In genomic region chr4:8605289-8605688, GRCh38 we compare ENCODE assay signal across 1 cellular context.
TF ChIP-seq lines count a peak whose summit lies in the region.

No MANE protein-coding gene starts in this region.

TF ChIP-seq in IMR-90, 13 proteins besides CTCF, POLR2A, EP300 and RAD21 (continued from another document):
- TF ChIP-seq MAFK (IDR thresholded peaks at IDR 0.05; ENCODE audit: low read depth, low read length) (no peak), MXI1 (IDR thresholded peaks at IDR 0.05; ENCODE audit: borderline replicate concordance, low read depth, low read length) (no peak), FOS (IDR thresholded peaks at IDR 0.05; ENCODE audit: low read depth, low read length) (no peak), RCOR1 (IDR thresholded peaks at IDR 0.05; ENCODE audit: insufficient replicate concordance, low read length) (no peak), ELK1 (IDR thresholded peaks at IDR 0.05; ENCODE audit: borderline replicate concordance, low read depth, low read length) (no peak), USF2 (IDR thresholded peaks at IDR 0.05; ENCODE audit: low read depth, low read length) (no peak)
